In the genomic region with DNA sequence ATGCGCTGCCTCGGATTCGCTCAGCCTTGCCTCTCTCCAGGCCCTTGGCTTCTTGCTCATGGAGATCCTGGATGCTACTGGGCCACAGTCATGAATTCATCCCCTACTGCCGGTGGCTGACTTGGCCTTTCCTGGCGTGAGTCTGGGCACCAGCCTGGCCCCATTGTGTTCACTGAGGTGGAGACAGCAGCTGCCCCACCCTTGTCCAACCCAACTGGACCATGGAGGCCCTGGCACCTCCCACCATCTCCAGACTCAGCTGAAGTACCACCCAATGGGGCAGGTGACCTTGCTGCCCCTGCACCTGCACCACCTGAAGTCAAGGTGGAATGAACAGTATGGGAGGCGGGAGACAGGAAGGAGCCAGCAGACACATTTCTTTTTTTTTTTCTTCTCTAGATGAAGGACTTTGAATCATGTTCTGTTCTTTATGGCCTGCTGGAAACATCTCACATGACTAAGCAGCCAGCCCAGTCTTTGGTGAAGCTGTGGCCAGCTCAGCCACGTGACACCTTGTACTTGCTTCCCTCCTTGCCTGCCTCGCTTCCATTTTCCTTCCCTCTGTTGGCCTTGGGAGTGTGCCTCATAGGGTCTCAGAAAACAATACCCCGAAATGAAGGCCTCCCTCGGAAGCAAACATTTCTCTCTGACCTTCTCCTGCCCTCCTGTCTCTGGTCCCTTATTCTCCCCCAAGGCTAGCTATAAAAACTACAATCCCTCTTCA, we compare ENCODE assay signal across 1 cellular context.
A peak's percentile ranks its signal among the peaks of the same experiment; 100 is the strongest.
TF ChIP-seq lines count a peak whose summit lies in the region.

No MANE protein-coding gene starts in this region.

TF ChIP-seq in K562, 482 proteins besides CTCF, POLR2A, EP300 and RAD21 (continued from another document and continues in another):
- TF ChIP-seq ZBTB7A (IDR thresholded peaks at IDR 0.05; ENCODE audit: borderline replicate concordance, control insufficient read depth, low read depth, low read length) (no peak), SIN3B (IDR thresholded peaks at IDR 0.05; ENCODE audit: low read depth) (no peak), ETV6 (IDR thresholded peaks at IDR 0.05; ENCODE audit: borderline replicate concordance in 1 of 2, low read depth in 2 of 2, low read length in 1 of 2) (no peak), ETV6 (CRISPR knock-in tag; IDR thresholded peaks at IDR 0.05; ENCODE audit: borderline replicate concordance) (no peak), RBBP5 (IDR thresholded peaks at IDR 0.05; ENCODE audit: borderline replicate concordance, insufficient read depth, low read length, poor library complexity, severe bottlenecking) (no peak), EHMT2 (IDR thresholded peaks at IDR 0.05) (peak; percentile 59; the same call in 1 of the 2 replicates), ZSCAN29 (IDR thresholded peaks at IDR 0.05) (no peak), BCOR (IDR thresholded peaks at IDR 0.05) (no peak), CBFA2T3 (IDR thresholded peaks at IDR 0.05) (no peak), ZFPM2 (CRISPR knock-in tag; IDR thresholded peaks at IDR 0.05) (no peak), SMARCA5 (IDR thresholded peaks at IDR 0.05) (no peak), CBFB (CRISPR knock-in tag; IDR thresholded peaks at IDR 0.05) (no peak), ZBTB17 (CRISPR knock-in tag; IDR thresholded peaks at IDR 0.05) (peak; percentile 88), MAFG (tag; conservative IDR thresholded peaks at IDR 0.05) (no peak), SAP30 (IDR thresholded peaks at IDR 0.05; ENCODE audit: borderline replicate concordance, insufficient read depth, low read depth, low read length, poor library complexity, severe bottlenecking) (no peak), ZNF274 (IDR thresholded peaks at IDR 0.05; ENCODE audit: borderline replicate concordance, low read depth, low read length) (no peak), RUNX1 (IDR thresholded peaks at IDR 0.05; ENCODE audit: low read depth) (no peak), BACH1 (tag; IDR thresholded peaks at IDR 0.05) (peak; percentile 95), ZFP1 (CRISPR knock-in tag; IDR thresholded peaks at IDR 0.05) (no peak), RBM17 (IDR thresholded peaks at IDR 0.05; ENCODE audit: borderline replicate concordance, low read depth, low read length) (no peak), KLF10 (CRISPR knock-in tag; IDR thresholded peaks at IDR 0.05) (no peak), NR3C1 (CRISPR knock-in tag; IDR thresholded peaks at IDR 0.05) (no peak), ZNF165 (CRISPR knock-in tag; IDR thresholded peaks at IDR 0.05; ENCODE audit: borderline replicate concordance) (peak; percentile 88; the same call in 1 of the 2 replicates), YBX1 (IDR thresholded peaks at IDR 0.05) (no peak), MYBL2 (IDR thresholded peaks at IDR 0.05; ENCODE audit: low read depth) (no peak), MYBL2 (CRISPR knock-in tag; IDR thresholded peaks at IDR 0.05; ENCODE audit: borderline replicate concordance) (no peak), CHD1 (IDR thresholded peaks at IDR 0.05; ENCODE audit: low read length) (no peak), BRF1 (IDR thresholded peaks at IDR 0.05; ENCODE audit: borderline replicate concordance, extremely low read depth, insufficient read length) (no peak), JUN (IDR thresholded peaks at IDR 0.05; ENCODE audit: borderline replicate concordance, low read depth, low read length) (no peak), JUN (CRISPR knock-in tag; IDR thresholded peaks at IDR 0.05; ENCODE audit: borderline replicate concordance) (no peak), ZNF717 (CRISPR knock-in tag; IDR thresholded peaks at IDR 0.05) (0 out of 2 replicates have a peak, but pooled peaks have one; percentile 16), GATAD2A (IDR thresholded peaks at IDR 0.05) (no peak), ZNF830 (CRISPR knock-in tag; IDR thresholded peaks at IDR 0.05) (0 out of 2 replicates have a peak, but pooled peaks have one; percentile 66), PHB (CRISPR knock-in tag; IDR thresholded peaks at IDR 0.05) (no peak), NUFIP1 (IDR thresholded peaks at IDR 0.05; ENCODE audit: partially characterized antibody) (no peak), ZNF778 (CRISPR knock-in tag; IDR thresholded peaks at IDR 0.05) (no peak)
- TF ChIP-seq, protein P1, sequence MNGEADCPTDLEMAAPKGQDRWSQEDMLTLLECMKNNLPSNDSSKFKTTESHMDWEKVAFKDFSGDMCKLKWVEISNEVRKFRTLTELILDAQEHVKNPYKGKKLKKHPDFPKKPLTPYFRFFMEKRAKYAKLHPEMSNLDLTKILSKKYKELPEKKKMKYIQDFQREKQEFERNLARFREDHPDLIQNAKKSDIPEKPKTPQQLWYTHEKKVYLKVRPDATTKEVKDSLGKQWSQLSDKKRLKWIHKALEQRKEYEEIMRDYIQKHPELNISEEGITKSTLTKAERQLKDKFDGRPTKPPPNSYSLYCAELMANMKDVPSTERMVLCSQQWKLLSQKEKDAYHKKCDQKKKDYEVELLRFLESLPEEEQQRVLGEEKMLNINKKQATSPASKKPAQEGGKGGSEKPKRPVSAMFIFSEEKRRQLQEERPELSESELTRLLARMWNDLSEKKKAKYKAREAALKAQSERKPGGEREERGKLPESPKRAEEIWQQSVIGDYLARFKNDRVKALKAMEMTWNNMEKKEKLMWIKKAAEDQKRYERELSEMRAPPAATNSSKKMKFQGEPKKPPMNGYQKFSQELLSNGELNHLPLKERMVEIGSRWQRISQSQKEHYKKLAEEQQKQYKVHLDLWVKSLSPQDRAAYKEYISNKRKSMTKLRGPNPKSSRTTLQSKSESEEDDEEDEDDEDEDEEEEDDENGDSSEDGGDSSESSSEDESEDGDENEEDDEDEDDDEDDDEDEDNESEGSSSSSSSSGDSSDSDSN (IDR thresholded peaks at IDR 0.05; ENCODE audit: borderline replicate concordance in 1 of 2, low read depth in 2 of 2, low read length in 2 of 2), result no peak
- TF ChIP-seq, protein P2, sequence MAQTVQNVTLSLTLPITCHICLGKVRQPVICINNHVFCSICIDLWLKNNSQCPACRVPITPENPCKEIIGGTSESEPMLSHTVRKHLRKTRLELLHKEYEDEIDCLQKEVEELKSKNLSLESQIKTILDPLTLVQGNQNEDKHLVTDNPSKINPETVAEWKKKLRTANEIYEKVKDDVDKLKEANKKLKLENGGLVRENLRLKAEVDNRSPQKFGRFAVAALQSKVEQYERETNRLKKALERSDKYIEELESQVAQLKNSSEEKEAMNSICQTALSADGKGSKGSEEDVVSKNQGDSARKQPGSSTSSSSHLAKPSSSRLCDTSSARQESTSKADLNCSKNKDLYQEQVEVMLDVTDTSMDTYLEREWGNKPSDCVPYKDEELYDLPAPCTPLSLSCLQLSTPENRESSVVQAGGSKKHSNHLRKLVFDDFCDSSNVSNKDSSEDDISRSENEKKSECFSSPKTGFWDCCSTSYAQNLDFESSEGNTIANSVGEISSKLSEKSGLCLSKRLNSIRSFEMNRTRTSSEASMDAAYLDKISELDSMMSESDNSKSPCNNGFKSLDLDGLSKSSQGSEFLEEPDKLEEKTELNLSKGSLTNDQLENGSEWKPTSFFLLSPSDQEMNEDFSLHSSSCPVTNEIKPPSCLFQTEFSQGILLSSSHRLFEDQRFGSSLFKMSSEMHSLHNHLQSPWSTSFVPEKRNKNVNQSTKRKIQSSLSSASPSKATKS (CRISPR knock-in tag; IDR thresholded peaks at IDR 0.05), result 0 out of 2 replicates have a peak, but pooled peaks have one; percentile 10
- TF ChIP-seq, protein P3, sequence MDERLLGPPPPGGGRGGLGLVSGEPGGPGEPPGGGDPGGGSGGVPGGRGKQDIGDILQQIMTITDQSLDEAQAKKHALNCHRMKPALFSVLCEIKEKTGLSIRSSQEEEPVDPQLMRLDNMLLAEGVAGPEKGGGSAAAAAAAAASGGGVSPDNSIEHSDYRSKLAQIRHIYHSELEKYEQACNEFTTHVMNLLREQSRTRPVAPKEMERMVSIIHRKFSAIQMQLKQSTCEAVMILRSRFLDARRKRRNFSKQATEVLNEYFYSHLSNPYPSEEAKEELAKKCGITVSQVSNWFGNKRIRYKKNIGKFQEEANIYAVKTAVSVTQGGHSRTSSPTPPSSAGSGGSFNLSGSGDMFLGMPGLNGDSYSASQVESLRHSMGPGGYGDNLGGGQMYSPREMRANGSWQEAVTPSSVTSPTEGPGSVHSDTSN (CRISPR knock-in tag; IDR thresholded peaks at IDR 0.05; ENCODE audit: low read depth), result no peak
- TF ChIP-seq, protein P3 (tag; conservative IDR thresholded peaks at IDR 0.05; ENCODE audit: low read depth), result no peak; the same call in none of the 2 replicates
- TF ChIP-seq, protein P4, sequence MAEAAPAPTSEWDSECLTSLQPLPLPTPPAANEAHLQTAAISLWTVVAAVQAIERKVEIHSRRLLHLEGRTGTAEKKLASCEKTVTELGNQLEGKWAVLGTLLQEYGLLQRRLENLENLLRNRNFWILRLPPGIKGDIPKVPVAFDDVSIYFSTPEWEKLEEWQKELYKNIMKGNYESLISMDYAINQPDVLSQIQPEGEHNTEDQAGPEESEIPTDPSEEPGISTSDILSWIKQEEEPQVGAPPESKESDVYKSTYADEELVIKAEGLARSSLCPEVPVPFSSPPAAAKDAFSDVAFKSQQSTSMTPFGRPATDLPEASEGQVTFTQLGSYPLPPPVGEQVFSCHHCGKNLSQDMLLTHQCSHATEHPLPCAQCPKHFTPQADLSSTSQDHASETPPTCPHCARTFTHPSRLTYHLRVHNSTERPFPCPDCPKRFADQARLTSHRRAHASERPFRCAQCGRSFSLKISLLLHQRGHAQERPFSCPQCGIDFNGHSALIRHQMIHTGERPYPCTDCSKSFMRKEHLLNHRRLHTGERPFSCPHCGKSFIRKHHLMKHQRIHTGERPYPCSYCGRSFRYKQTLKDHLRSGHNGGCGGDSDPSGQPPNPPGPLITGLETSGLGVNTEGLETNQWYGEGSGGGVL (CRISPR knock-in tag; IDR thresholded peaks at IDR 0.05), result no peak; the same call in 1 of the 2 replicates
- TF ChIP-seq, protein P5, sequence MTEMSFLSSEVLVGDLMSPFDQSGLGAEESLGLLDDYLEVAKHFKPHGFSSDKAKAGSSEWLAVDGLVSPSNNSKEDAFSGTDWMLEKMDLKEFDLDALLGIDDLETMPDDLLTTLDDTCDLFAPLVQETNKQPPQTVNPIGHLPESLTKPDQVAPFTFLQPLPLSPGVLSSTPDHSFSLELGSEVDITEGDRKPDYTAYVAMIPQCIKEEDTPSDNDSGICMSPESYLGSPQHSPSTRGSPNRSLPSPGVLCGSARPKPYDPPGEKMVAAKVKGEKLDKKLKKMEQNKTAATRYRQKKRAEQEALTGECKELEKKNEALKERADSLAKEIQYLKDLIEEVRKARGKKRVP (CRISPR knock-in tag; IDR thresholded peaks at IDR 0.05), result peak; percentile 85
- TF ChIP-seq, protein P6, sequence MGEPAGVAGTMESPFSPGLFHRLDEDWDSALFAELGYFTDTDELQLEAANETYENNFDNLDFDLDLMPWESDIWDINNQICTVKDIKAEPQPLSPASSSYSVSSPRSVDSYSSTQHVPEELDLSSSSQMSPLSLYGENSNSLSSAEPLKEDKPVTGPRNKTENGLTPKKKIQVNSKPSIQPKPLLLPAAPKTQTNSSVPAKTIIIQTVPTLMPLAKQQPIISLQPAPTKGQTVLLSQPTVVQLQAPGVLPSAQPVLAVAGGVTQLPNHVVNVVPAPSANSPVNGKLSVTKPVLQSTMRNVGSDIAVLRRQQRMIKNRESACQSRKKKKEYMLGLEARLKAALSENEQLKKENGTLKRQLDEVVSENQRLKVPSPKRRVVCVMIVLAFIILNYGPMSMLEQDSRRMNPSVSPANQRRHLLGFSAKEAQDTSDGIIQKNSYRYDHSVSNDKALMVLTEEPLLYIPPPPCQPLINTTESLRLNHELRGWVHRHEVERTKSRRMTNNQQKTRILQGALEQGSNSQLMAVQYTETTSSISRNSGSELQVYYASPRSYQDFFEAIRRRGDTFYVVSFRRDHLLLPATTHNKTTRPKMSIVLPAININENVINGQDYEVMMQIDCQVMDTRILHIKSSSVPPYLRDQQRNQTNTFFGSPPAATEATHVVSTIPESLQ (CRISPR knock-in tag; IDR thresholded peaks at IDR 0.05), result no peak
- TF ChIP-seq, protein P7, sequence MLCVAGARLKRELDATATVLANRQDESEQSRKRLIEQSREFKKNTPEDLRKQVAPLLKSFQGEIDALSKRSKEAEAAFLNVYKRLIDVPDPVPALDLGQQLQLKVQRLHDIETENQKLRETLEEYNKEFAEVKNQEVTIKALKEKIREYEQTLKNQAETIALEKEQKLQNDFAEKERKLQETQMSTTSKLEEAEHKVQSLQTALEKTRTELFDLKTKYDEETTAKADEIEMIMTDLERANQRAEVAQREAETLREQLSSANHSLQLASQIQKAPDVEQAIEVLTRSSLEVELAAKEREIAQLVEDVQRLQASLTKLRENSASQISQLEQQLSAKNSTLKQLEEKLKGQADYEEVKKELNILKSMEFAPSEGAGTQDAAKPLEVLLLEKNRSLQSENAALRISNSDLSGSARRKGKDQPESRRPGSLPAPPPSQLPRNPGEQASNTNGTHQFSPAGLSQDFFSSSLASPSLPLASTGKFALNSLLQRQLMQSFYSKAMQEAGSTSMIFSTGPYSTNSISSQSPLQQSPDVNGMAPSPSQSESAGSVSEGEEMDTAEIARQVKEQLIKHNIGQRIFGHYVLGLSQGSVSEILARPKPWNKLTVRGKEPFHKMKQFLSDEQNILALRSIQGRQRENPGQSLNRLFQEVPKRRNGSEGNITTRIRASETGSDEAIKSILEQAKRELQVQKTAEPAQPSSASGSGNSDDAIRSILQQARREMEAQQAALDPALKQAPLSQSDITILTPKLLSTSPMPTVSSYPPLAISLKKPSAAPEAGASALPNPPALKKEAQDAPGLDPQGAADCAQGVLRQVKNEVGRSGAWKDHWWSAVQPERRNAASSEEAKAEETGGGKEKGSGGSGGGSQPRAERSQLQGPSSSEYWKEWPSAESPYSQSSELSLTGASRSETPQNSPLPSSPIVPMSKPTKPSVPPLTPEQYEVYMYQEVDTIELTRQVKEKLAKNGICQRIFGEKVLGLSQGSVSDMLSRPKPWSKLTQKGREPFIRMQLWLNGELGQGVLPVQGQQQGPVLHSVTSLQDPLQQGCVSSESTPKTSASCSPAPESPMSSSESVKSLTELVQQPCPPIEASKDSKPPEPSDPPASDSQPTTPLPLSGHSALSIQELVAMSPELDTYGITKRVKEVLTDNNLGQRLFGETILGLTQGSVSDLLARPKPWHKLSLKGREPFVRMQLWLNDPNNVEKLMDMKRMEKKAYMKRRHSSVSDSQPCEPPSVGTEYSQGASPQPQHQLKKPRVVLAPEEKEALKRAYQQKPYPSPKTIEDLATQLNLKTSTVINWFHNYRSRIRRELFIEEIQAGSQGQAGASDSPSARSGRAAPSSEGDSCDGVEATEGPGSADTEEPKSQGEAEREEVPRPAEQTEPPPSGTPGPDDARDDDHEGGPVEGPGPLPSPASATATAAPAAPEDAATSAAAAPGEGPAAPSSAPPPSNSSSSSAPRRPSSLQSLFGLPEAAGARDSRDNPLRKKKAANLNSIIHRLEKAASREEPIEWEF (CRISPR knock-in tag; IDR thresholded peaks at IDR 0.05), result peak; percentile 95
